ENCODE assay signal across 29 cellular contexts in the genomic region with DNA sequence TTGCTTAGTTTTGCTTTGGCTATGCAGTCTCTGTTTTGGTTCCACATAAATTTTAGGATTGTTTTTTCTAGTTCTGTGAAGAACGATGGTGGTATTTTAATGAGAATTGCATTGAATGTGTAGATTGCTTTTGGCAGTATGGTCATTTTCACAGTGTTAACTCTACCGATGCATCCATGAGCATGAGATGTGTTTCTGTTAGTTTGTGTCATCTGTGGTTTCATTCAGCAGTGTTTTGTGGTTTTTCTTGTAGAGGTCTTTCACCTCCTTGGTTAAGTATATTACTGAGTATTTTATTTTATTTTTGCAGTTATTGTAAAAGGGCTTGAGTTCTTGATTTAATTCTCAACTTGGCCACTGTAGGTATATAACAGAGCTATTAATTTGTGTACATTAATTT.
"Had no signal": no experiment of that assay in that cellular context is flagged by ENCODE, and none has a peak within 500 bp of the region (broad histone marks: within the 10 kb centered on the region; RNA-seq: fewer than 3 reads in every experiment).

No MANE protein-coding gene starts in this region.

- H3K27me3 ChIP-seq: ascending aorta, brain microvascular endothelial cell, stomach, thyroid gland, upper lobe of left lung, vagina had no signal

- H3K36me3 ChIP-seq: ascending aorta, brain microvascular endothelial cell, gastroesophageal sphincter, pancreas, prostate gland, stomach, thyroid gland, upper lobe of left lung, vagina had no signal

- DNase-seq: activated CD4-positive, alpha-beta memory T cell treated with anti-CD3 and anti-CD28 coated beads, Interleukin-2, amount 10 ng/mL, durations not matched to agents 7 days and 5 days; activated CD4-positive, alpha-beta T cell treated with anti-CD3 and anti-CD28 coated beads, Interleukin-2, amount 10 ng/mL, durations not matched to agents 24 days and 14 days; activated CD4-positive, CD25-positive, alpha-beta regulatory T cell treated with anti-CD3 and anti-CD28 coated beads, Interleukin-2, amount 50 U/mL, for 72 hours; activated naive CD4-positive, alpha-beta T cell treated with Interleukin-2 at 50 U/mL for 16 hours; activated T-cell treated with anti-CD3 and anti-CD28 coated beads, Interleukin-2, amount 50 U/mL, for 48 hours; brain microvascular endothelial cell; cortex of kidney; effector memory CD8-positive, alpha-beta T cell; erythroblast; hippocampal formation; kidney; left colon; mammary epithelial cell; naive B cell; nucleus accumbens; pancreas; stimulated activated CD4-positive, alpha-beta T cell treated with anti-CD3 and anti-CD28 coated beads, Interleukin-15, amount 100 ng/mL, for 24 hours; stimulated activated CD4-positive, alpha-beta T cell treated with anti-CD3 and anti-CD28 coated beads, Interleukin-2, amount 100 ng/mL, for 24 hours; stimulated activated naive B cell treated with anti-CD40 and anti-IgM and Interleukin-4, amounts not matched to agents 10 μg/mL and 1 μg/mL and 100 μg/mL, for 72 hours; stomach; T-helper 9 cell; thyroid gland; upper lobe of left lung had no signal

- H3K36me3 Mint-ChIP-seq: stimulated activated naive B cell treated with anti-CD40 and anti-IgM and Interleukin-4, amounts not matched to agents 10 μg/mL and 1 μg/mL and 100 μg/mL, for 72 hours had no signal

- H3K27me3 Mint-ChIP-seq: activated CD4-positive, alpha-beta T cell treated with anti-CD3 and anti-CD28 coated beads, Interleukin-2, amount 10 ng/mL, durations not matched to agents 24 days and 14 days had no signal

- H3K9me3 Mint-ChIP-seq: activated CD4-positive, alpha-beta memory T cell treated with anti-CD3 and anti-CD28 coated beads, Interleukin-2, amount 10 ng/mL, durations not matched to agents 7 days and 5 days; effector memory CD8-positive, alpha-beta T cell had no signal

- H3K4me1 ChIP-seq: ascending aorta, gastroesophageal sphincter, pancreas, prostate gland, stomach, thyroid gland, upper lobe of left lung, vagina had no signal

- H3K27ac Mint-ChIP-seq: activated CD4-positive, alpha-beta memory T cell treated with anti-CD3 and anti-CD28 coated beads, Interleukin-2, amount 10 ng/mL, durations not matched to agents 7 days and 5 days; activated CD4-positive, alpha-beta T cell treated with anti-CD3 and anti-CD28 coated beads, Interleukin-2, amount 10 ng/mL, durations not matched to agents 24 days and 14 days; activated naive CD8-positive, alpha-beta T cell; effector memory CD8-positive, alpha-beta T cell; stimulated activated naive B cell treated with anti-CD40 and anti-IgM and Interleukin-4, amounts not matched to agents 10 μg/mL and 1 μg/mL and 100 μg/mL, for 72 hours had no signal

- H3K4me3 Mint-ChIP-seq: activated CD4-positive, alpha-beta memory T cell treated with anti-CD3 and anti-CD28 coated beads, Interleukin-2, amount 10 ng/mL, durations not matched to agents 7 days and 5 days; activated CD4-positive, alpha-beta T cell treated with anti-CD3 and anti-CD28 coated beads, Interleukin-2, amount 10 ng/mL, durations not matched to agents 24 days and 14 days; activated naive CD8-positive, alpha-beta T cell; naive B cell; neural crest cell; stimulated activated naive B cell treated with anti-CD40 and anti-IgM and Interleukin-4, amounts not matched to agents 10 μg/mL and 1 μg/mL and 100 μg/mL, for 72 hours had no signal

- H3K4me1 Mint-ChIP-seq: stimulated activated naive B cell treated with anti-CD40 and anti-IgM and Interleukin-4, amounts not matched to agents 10 μg/mL and 1 μg/mL and 100 μg/mL, for 72 hours had no signal

- H3K4me3 ChIP-seq: ascending aorta, gastroesophageal sphincter, pancreas, prostate gland, stomach, thyroid gland, upper lobe of left lung, vagina had no signal

- ATAC-seq: effector memory CD8-positive, alpha-beta T cell; gastroesophageal sphincter; left colon; pancreas; stimulated activated naive B cell treated with anti-CD40 and anti-IgM and Interleukin-4, amounts not matched to agents 10 μg/mL and 1 μg/mL and 100 μg/mL, for 72 hours had no signal

- H3K27ac ChIP-seq: ascending aorta, brain microvascular endothelial cell, gastroesophageal sphincter, pancreas, prostate gland, stomach, thyroid gland, upper lobe of left lung, vagina had no signal

- H3K9me3 ChIP-seq: ascending aorta, gastroesophageal sphincter, pancreas, prostate gland, stomach, thyroid gland, upper lobe of left lung, vagina had no signal
